In the genomic region with DNA sequence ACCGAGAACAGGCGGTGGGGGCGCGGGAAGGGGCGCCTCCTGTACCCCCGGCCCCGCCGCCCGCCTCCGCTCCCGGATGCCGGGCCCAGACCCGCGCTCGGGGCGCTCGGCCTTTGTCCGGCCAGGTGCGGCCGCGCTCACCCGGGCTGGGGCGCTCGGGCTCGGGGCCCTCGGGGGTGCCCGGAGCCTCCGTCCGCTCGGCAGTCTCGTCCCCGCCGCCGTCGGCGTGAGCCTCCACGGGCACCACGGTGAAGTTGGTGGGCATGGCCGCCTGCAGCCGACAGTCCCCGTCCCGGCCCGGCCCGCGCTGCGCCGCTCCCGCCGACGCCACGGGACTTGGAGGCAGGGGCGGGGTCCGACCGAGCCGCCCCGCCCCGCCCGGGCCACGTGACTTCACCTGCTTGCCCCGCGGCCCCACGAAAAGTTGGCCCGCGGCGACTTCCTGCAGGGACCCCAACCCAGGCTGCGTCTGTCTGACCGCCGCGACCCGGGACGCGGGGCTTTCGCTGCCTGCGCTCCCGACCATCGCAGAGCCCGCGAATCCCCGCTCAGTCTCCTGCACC, we compare ENCODE assay signal across 8 cellular contexts. TPM values are rescaled to one million over a fixed set of nuclear protein-coding genes. Genes with fewer than 3 reads are reported as not detected.
DNase-seq lines count a peak whose midpoint lies in the region; ATAC-seq and TF ChIP-seq lines count a peak whose summit lies in the region.

TSS of gene SLC12A7 (minus strand) at position 337 of the 563 bp plus-strand sequence. CDS start at position 265, 72 bp downstream.

- in situ Hi-C loops in Panc1 (cut with HindIII; ENCODE audit: low pct_unique_long_range_greater_than_20kb, low sequenced_read_pairs), result no loop called here

- intact Hi-C loops in Panc1 (cut with micrococcal nuclease; ENCODE audit: unreplicated experiment) (no loop called here), heart left ventricle (cut with DNase I) (no loop called here), prostate gland (cut with DNase I) (no loop called here), vagina (cut with DNase I) (no loop called here)

- H3K4me3 ChIP-seq in Panc1 (ENCODE audit: low read depth in 2 of 2, low read length in 2 of 2), result peak within 1 kb of the TSS; percentile 78 to 90
- peak within 1 kb of the TSS; percentile 77 to 100 (median 93) for H3K4me3 ChIP-seq in heart left ventricle
- peak within 1 kb of the TSS; percentile 95 to 98 for H3K4me3 ChIP-seq in prostate gland
- H3K4me3 ChIP-seq in vagina, result peak within 1 kb of the TSS; percentile 78 to 89

- H3K27ac ChIP-seq in Panc1 (ENCODE audit: low read length) (peak within 1 kb of the TSS; percentile 100), heart left ventricle (peak within 1 kb of the TSS; percentile 85 to 99 (median 96)), prostate gland (peak within 1 kb of the TSS; percentile 81 to 83), vagina (peak within 1 kb of the TSS; percentile 84)

- POLR2A ChIA-PET in Panc1 (lab: Charles Lee), result no interaction called here

- no peak for DNase-seq in Panc1 (ENCODE audit: low read depth, low spot score)
- peak; percentile 72 to 75 for DNase-seq in activated naive CD4-positive, alpha-beta T cell treated with anti-CD3 and anti-CD28 coated beads, Interleukin-2, amount 50 U/mL, for 72 hours (ENCODE audit: low spot score in 2 of 2)
- DNase-seq in heart left ventricle, result peak in 4 of 5 donors; percentile 68 to 80 (median 76)
- DNase-seq in prostate gland (ENCODE audit: low spot score), result peak; percentile 74
- DNase-seq in vagina (ENCODE audit: extremely low spot score in 2 of 2), result no peak
- DNase-seq in MV-4-11 (lab: John Stamatoyannopoulos, UW), result no peak

- H3K4me1 ChIP-seq in Panc1 (ENCODE audit: control insufficient read depth, insufficient read depth, low read length) (peaks cover 36% of the 10 kb centered on the region), heart left ventricle (peaks cover 0 to 48% (median 34%) of the 10 kb centered on the region in 12 donors), prostate gland (replicated peaks) (peaks cover 3% of the 10 kb centered on the region), vagina (peaks cover 27% of the 10 kb centered on the region)

- TF ChIP-seq CTCF in Panc1 (IDR thresholded peaks at IDR 0.05) (no peak), heart left ventricle (IDR thresholded peaks at IDR 0.05) (no peak), prostate gland (IDR thresholded peaks at IDR 0.05) (no peak), vagina (IDR thresholded peaks at IDR 0.05) (no peak)

- ATAC-seq in GM18861 (IDR thresholded peaks at IDR 0.05; ENCODE audit: unreplicated experiment) (peak; percentile 44), HG03097 (IDR thresholded peaks at IDR 0.05; ENCODE audit: low FRiP score, unreplicated experiment) (peak; percentile 42), Panc1 (peak; percentile 66), heart left ventricle (peak in 2 of 4 donors; percentile 64 to 67)
- ATAC-seq in activated naive CD4-positive, alpha-beta T cell treated with anti-CD3 and anti-CD28 coated beads, Interleukin-2, amount 50 U/mL, for 72 hours, result peak; percentile 79 to 87

- no peaks in the 10 kb centered on the region for H3K27me3 ChIP-seq in Panc1 (ENCODE audit: control insufficient read depth, insufficient read depth, low read length)
- H3K27me3 ChIP-seq in heart left ventricle, result no peaks in the 10 kb centered on the region
- no peaks in the 10 kb centered on the region for H3K27me3 ChIP-seq in prostate gland (replicated peaks; ENCODE audit: insufficient read depth)
- no peaks in the 10 kb centered on the region for H3K27me3 ChIP-seq in vagina

- no peaks in the 10 kb centered on the region for H3K9me3 ChIP-seq in Panc1 (ENCODE audit: control insufficient read depth, insufficient read depth, low read depth, low read length)
- no peaks in the 10 kb centered on the region for H3K9me3 ChIP-seq in heart left ventricle
- no peaks in the 10 kb centered on the region for H3K9me3 ChIP-seq in prostate gland
- H3K9me3 ChIP-seq in vagina, result no peaks in the 10 kb centered on the region

- TF ChIP-seq POLR2A in heart left ventricle (IDR thresholded peaks at IDR 0.05) (peak; percentile 75 to 96), prostate gland (IDR thresholded peaks at IDR 0.05) (peak; percentile 94), vagina (IDR thresholded peaks at IDR 0.05) (peak in 1 of 2 donors; percentile 78)

- H3K36me3 ChIP-seq in Panc1 (ENCODE audit: control insufficient read depth, insufficient read depth, low read length) (no peaks in the 10 kb centered on the region), heart left ventricle (peaks cover 0 to 10% (median 0%) of the 10 kb centered on the region in 9 donors), prostate gland (no peaks in the 10 kb centered on the region), vagina (no peaks in the 10 kb centered on the region)

- 0 to 1% (median 1%) methylated on average over 1 to 79 of the region's 79 CpGs for WGBS in heart left ventricle, 4 donors
- 2% methylated on average over 27 of the region's 79 CpGs for WGBS in prostate gland

- H3K36me3 Mint-ChIP-seq in activated naive CD4-positive, alpha-beta T cell treated with anti-CD3 and anti-CD28 coated beads, Interleukin-2, amount 50 U/mL, for 72 hours, result no peaks in the 10 kb centered on the region

- no TSS peak for BruUV-seq in Panc1 (replicated peaks; lab: Mats Ljungman, UMichigan)

- H3K27ac Mint-ChIP-seq in activated naive CD4-positive, alpha-beta T cell treated with anti-CD3 and anti-CD28 coated beads, Interleukin-2, amount 50 U/mL, for 72 hours, result peak within 1 kb of the TSS; percentile 89 to 95

- CTCF ChIA-PET in Panc1 (lab: Charles Lee), result interaction anchor here (0.6 kb wide), 1 partner anchor 35 kb away, joined by 3 read pairs; no protein-coding TSS in a partner anchor

- H3K9me3 Mint-ChIP-seq in activated naive CD4-positive, alpha-beta T cell treated with anti-CD3 and anti-CD28 coated beads, Interleukin-2, amount 50 U/mL, for 72 hours, result no peaks in the 10 kb centered on the region

RNA-seq across cellular contexts. Expression of gene SLC12A7, which starts in this region (rescaled TPM):
- total RNA-seq in Panc1 (2021; ENCODE audit: unreplicated experiment) (297 TPM), heart left ventricle (100 to 1,000 TPM in 7 of 9 donors, 10 to 100 TPM in 2; 77.0 to 159 (median 132) TPM), prostate gland (100 to 1,000 TPM in 1 of 2 donors, 10 to 100 TPM in 1; 27.6 to 138 TPM), vagina (21.6 TPM)
- polyA plus RNA-seq in Panc1 (2012; ENCODE audit: insufficient read length), result 468 TPM
- 10 to 100 TPM; 19.5 to 74.7 TPM for total RNA-seq in activated naive CD4-positive, alpha-beta T cell treated with anti-CD3 and anti-CD28 coated beads, Interleukin-2, amount 50 U/mL, for 72 hours
- 10 to 100 TPM; 66.3 to 74.5 TPM for polyA plus RNA-seq in heart left ventricle

Comparison
In these comparisons a context has a peak if more than half of its experiments do, and no peak if none do; other contexts are left out.
1. DNase-seq: peak in activated naive CD4-positive, alpha-beta T cell treated with anti-CD3 and anti-CD28 coated beads, Interleukin-2, amount 50 U/mL, for 72 hours (2 of 2), heart left ventricle (4 of 5) and prostate gland (single experiment); none in Panc1 (single experiment), vagina (0 of 2) and MV-4-11 (single experiment).
2. Peak in every context shown above with its lines, with median percentiles within 50 percentile points of each other: H3K27ac ChIP-seq and H3K4me3 ChIP-seq.